8 cellular contexts compared by ENCODE assay signal in the genomic region with DNA sequence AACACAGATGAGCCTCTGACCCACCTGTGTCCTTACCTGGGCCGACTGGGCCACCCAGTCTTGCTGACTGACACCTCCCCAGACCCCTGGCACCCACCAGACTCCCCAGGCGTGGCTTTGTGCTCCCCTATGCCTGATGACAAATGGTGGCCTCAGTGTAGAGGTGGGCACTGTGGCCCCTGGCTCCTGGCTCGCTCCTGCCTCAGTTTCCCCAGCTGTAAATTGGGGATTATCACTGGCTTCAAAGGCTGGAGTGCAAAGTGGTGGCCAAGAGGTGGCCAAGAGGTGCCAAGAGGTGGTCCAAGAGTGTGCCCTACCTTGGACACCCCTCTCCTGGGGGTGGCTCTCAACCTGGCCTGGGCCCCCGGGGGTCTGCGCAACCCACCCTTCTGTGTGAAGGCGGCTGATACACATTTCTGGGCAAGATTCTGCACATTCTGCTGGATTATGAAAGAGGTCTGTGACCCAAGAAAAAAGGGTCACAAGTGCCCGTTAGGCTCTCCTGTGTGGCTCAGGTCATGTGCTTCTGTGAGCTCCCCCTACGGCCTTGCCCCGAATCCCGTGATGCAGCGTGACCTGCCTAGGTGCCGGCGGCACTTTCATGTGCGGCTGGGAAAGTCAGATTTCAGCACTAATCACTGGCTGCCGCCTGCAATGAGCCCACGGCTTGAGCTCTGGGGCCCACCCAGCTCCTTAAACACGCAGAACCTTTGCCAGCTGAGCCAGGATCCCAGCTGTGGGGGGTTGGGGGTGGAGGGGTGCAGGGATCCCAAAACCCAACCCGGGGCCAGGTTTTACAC. TPM values are rescaled to one million over a fixed set of nuclear protein-coding genes. Genes with fewer than 3 reads are reported as not detected.
DNase-seq lines count a peak whose midpoint lies in the region; ATAC-seq and TF ChIP-seq lines count a peak whose summit lies in the region.
"Not testable (repeated sequence)": the region's sequence is repeated elsewhere in the genome, so short reads cannot be mapped to it uniquely, and the experiment has no call there.

No MANE protein-coding gene starts in this region.

- not testable (repeated sequence) for TF ChIP-seq CTCF in OCI-LY3 (IDR thresholded peaks at IDR 0.05; ENCODE audit: low read depth, low read length); chondrocyte (IDR thresholded peaks at IDR 0.05); gastrocnemius medialis (IDR thresholded peaks at IDR 0.05 in 4 of 5, conservative IDR thresholded peaks at IDR 0.05 in 1 of 5); testis (IDR thresholded peaks at IDR 0.05)

- 93% methylated on average over 18 of the region's 18 CpGs for WGBS in mesenchymal stem cell
- WGBS in testis, 2 donors = 79 to 81% methylated on average over 9 to 18 of the region's 18 CpGs

- H3K18ac ChIP-seq in mesenchymal stem cell (ENCODE audit: low read depth in 1 of 2, low read length in 2 of 2) = peak overlapping the region; percentile 14 to 94

- H3K9ac ChIP-seq in OCI-LY3 (ENCODE audit: low read length); mesenchymal stem cell (ENCODE audit: low read length): not testable (repeated sequence)

- intact Hi-C loops in activated CD4-positive, alpha-beta T cell treated with anti-CD3 and anti-CD28 coated beads for 36 hours (cut with DNase I, micrococcal nuclease); activated naive CD4-positive, alpha-beta T cell treated with anti-CD3 and anti-CD28 coated beads for 36 hours (cut with micrococcal nuclease); testis (cut with DNase I; ENCODE audit: low total_unique reads): not testable (repeated sequence)
- intact Hi-C loops in gastrocnemius medialis (cut with DNase I; ENCODE audit: low total_unique reads) = loop anchor here (10.0 kb wide), 1 partner anchor 953 kb away; the partner anchor contains the start of gene APRT

- peak overlapping the region; percentile 49 for H4K8ac ChIP-seq in mesenchymal stem cell (ENCODE audit: low read length)

- peak overlapping the region in 1 of 2 experiments; percentile 44 for H3K14ac ChIP-seq in mesenchymal stem cell (ENCODE audit: low read length in 2 of 2)

- TF ChIP-seq POLR2A in gastrocnemius medialis (IDR thresholded peaks at IDR 0.05); testis (IDR thresholded peaks at IDR 0.05): not testable (repeated sequence)

- peaks cover 88% of the 10 kb centered on the region for H4K20me1 ChIP-seq in OCI-LY3 (ENCODE audit: insufficient read depth, low read length)

- CTCF ChIA-PET in activated CD4-positive, alpha-beta T cell treated with anti-CD3 and anti-CD28 coated beads for 36 hours (lab: Charles Lee) = interaction anchor here (0.6 kb wide), 1 partner anchor 28 kb away, joined by 3 read pairs; no protein-coding TSS in a partner anchor
- CTCF ChIA-PET in activated naive CD4-positive, alpha-beta T cell treated with anti-CD3 and anti-CD28 coated beads for 36 hours (lab: Charles Lee) = interaction anchor here (0.8 kb wide), 1 partner anchor 12 kb away, joined by 3 read pairs; no protein-coding TSS in a partner anchor

- H3K4me1 Mint-ChIP-seq in activated CD4-positive, alpha-beta T cell treated with anti-CD3 and anti-CD28 coated beads for 36 hours = peaks cover 77% of the 10 kb centered on the region
- peaks cover 80% of the 10 kb centered on the region for H3K4me1 Mint-ChIP-seq in activated naive CD4-positive, alpha-beta T cell treated with anti-CD3 and anti-CD28 coated beads for 36 hours (ENCODE audit: low read depth)
- peaks cover 81% of the 10 kb centered on the region for H3K4me1 Mint-ChIP-seq in chondrocyte (ENCODE audit: low read depth)

- H3K4me3 Mint-ChIP-seq in activated CD4-positive, alpha-beta T cell treated with anti-CD3 and anti-CD28 coated beads for 36 hours = peak overlapping the region; percentile 33
- peak overlapping the region; percentile 34 for H3K4me3 Mint-ChIP-seq in activated naive CD4-positive, alpha-beta T cell treated with anti-CD3 and anti-CD28 coated beads for 36 hours
- H3K4me3 Mint-ChIP-seq in chondrocyte (ENCODE audit: unreplicated experiment) = not testable (repeated sequence)

- H3K23ac ChIP-seq in mesenchymal stem cell (ENCODE audit: low read length in 2 of 2) = not testable (repeated sequence)

- H2BK120ac ChIP-seq in mesenchymal stem cell (ENCODE audit: low read depth, low read length) = peak overlapping the region; percentile 27

- peak overlapping the region; percentile 56 for H3K4me2 ChIP-seq in OCI-LY3 (ENCODE audit: low read length)
- H3K4me2 ChIP-seq in mesenchymal stem cell (ENCODE audit: low read length, poor library complexity, severe bottlenecking) = not testable (repeated sequence)

- H3K36me3 Mint-ChIP-seq in activated CD4-positive, alpha-beta T cell treated with anti-CD3 and anti-CD28 coated beads for 36 hours (ENCODE audit: low read depth) = peaks cover 84% of the 10 kb centered on the region
- peaks cover 75% of the 10 kb centered on the region for H3K36me3 Mint-ChIP-seq in activated naive CD4-positive, alpha-beta T cell treated with anti-CD3 and anti-CD28 coated beads for 36 hours (ENCODE audit: low read depth)
- H3K36me3 Mint-ChIP-seq in chondrocyte (ENCODE audit: low read depth) = peaks cover 13% of the 10 kb centered on the region

- peaks cover 97% of the 10 kb centered on the region for H3K79me2 ChIP-seq in OCI-LY3 (ENCODE audit: low read length)

- not testable (repeated sequence) for H3K4me3 ChIP-seq in OCI-LY3 (ENCODE audit: low read length); mesenchymal stem cell (ENCODE audit: insufficient read depth in 1 of 2, low read depth in 1 of 2, low read length in 2 of 2); testis
- H3K4me3 ChIP-seq in gastrocnemius medialis = peak overlapping the region in 1 of 4 donors; percentile 68

- H3K27me3 ChIP-seq in OCI-LY3 (ENCODE audit: low read depth, low read length); mesenchymal stem cell (ENCODE audit: control insufficient read depth in 1 of 2, insufficient read depth in 1 of 2, low read length in 2 of 2); gastrocnemius medialis; testis: not testable (repeated sequence)

- H4K91ac ChIP-seq in mesenchymal stem cell (ENCODE audit: low read length) = peak overlapping the region; percentile 19

- not testable (repeated sequence) for H3K36me3 ChIP-seq in OCI-LY3 (replicated peaks; ENCODE audit: low read depth, low read length); gastrocnemius medialis; testis (ENCODE audit: low read depth, missing control alignments)
- H3K36me3 ChIP-seq in mesenchymal stem cell (ENCODE audit: control insufficient read depth in 1 of 2, insufficient read depth in 2 of 2, low read depth in 1 of 2, low read length in 2 of 2) = peaks cover 0 to 15% of the 10 kb centered on the region in 2 experiments

- H3K27ac ChIP-seq in OCI-LY3 (ENCODE audit: low read length); mesenchymal stem cell (ENCODE audit: low read length, poor library complexity, severe bottlenecking): not testable (repeated sequence)
- peak overlapping the region; percentile 85 to 100 (median 97) for H3K27ac ChIP-seq in gastrocnemius medialis
- H3K27ac ChIP-seq in testis = peak overlapping the region; percentile 23 to 24

- H3K27ac Mint-ChIP-seq in activated CD4-positive, alpha-beta T cell treated with anti-CD3 and anti-CD28 coated beads for 36 hours; activated naive CD4-positive, alpha-beta T cell treated with anti-CD3 and anti-CD28 coated beads for 36 hours: not testable (repeated sequence)
- peak overlapping the region; percentile 5 for H3K27ac Mint-ChIP-seq in chondrocyte (ENCODE audit: unreplicated experiment)

- peak; percentile 35 for DNase-seq in DMS 273 (lab: John Stamatoyannopoulos, UW; ENCODE audit: unreplicated experiment)
- DNase-seq in activated CD4-positive, alpha-beta T cell treated with anti-CD3 and anti-CD28 coated beads for 36 hours; activated naive CD4-positive, alpha-beta T cell treated with anti-CD3 and anti-CD28 coated beads for 36 hours; chondrocyte (ENCODE audit: low spot score); mesenchymal stem cell; gastrocnemius medialis; testis: not testable (repeated sequence)

- ATAC-seq in activated CD4-positive, alpha-beta T cell treated with anti-CD3 and anti-CD28 coated beads for 36 hours; gastrocnemius medialis: not testable (repeated sequence)

- not testable (repeated sequence) for H2AFZ ChIP-seq in OCI-LY3 (ENCODE audit: low read depth, low read length); mesenchymal stem cell (ENCODE audit: low read depth, low read length)

- not testable (repeated sequence) for H2BK5ac ChIP-seq in mesenchymal stem cell (ENCODE audit: low read depth, low read length, poor library complexity, severe bottlenecking)

- H3K9me3 Mint-ChIP-seq in activated CD4-positive, alpha-beta T cell treated with anti-CD3 and anti-CD28 coated beads for 36 hours (ENCODE audit: low read depth); activated naive CD4-positive, alpha-beta T cell treated with anti-CD3 and anti-CD28 coated beads for 36 hours; chondrocyte (ENCODE audit: low read depth): not testable (repeated sequence)

- H3K27me3 Mint-ChIP-seq in activated CD4-positive, alpha-beta T cell treated with anti-CD3 and anti-CD28 coated beads for 36 hours; activated naive CD4-positive, alpha-beta T cell treated with anti-CD3 and anti-CD28 coated beads for 36 hours (ENCODE audit: low read depth); chondrocyte (ENCODE audit: low read depth): not testable (repeated sequence)

- not testable (repeated sequence) for H3K9me3 ChIP-seq in OCI-LY3 (ENCODE audit: insufficient read depth, low read length); mesenchymal stem cell (ENCODE audit: control insufficient read depth, low read length); gastrocnemius medialis; testis

- peak overlapping the region; percentile 21 to 36 for H3K4ac ChIP-seq in mesenchymal stem cell (ENCODE audit: low read depth in 1 of 2, low read length in 2 of 2)

- not testable (repeated sequence) for H3K79me1 ChIP-seq in mesenchymal stem cell (replicated peaks; ENCODE audit: low read length, poor library complexity, severe bottlenecking)

- POLR2A ChIA-PET in activated CD4-positive, alpha-beta T cell treated with anti-CD3 and anti-CD28 coated beads for 36 hours (lab: Charles Lee) = interaction anchor here (0.6 to 1.9 kb wide), 3 partner anchors 9 to 34 kb away, joined by 3 to 5 read pairs (median 3); no protein-coding TSS in a partner anchor

- H3K4me1 ChIP-seq in OCI-LY3 (ENCODE audit: low read length) (peaks cover 50% of the 10 kb centered on the region), mesenchymal stem cell (ENCODE audit: control insufficient read depth, insufficient read depth, low read depth, low read length) (peaks cover 38% of the 10 kb centered on the region), gastrocnemius medialis (peaks cover 26 to 40% of the 10 kb centered on the region in 2 donors), testis (peaks cover 42% of the 10 kb centered on the region)

- in situ Hi-C loops in gastrocnemius medialis (cut with MboI; ENCODE audit: low sequenced_read_pairs in 4 of 4) = not testable (repeated sequence)

- peak overlapping the region in 1 of 2 experiments; percentile 91 for H2BK12ac ChIP-seq in mesenchymal stem cell (ENCODE audit: low read length in 2 of 2)

- not testable (repeated sequence) for H2BK15ac ChIP-seq in mesenchymal stem cell (ENCODE audit: low read depth, poor library complexity, severe bottlenecking)

- H2AK5ac ChIP-seq in mesenchymal stem cell (ENCODE audit: low read length, severe bottlenecking) = peak overlapping the region; percentile 61

RNA-seq across cellular contexts. Expression of gene SLC7A5, which starts 7.8 kb away (rescaled TPM):
- 100 to 1,000 TPM; 337 to 354 TPM for total RNA-seq in activated CD4-positive, alpha-beta T cell treated with anti-CD3 and anti-CD28 coated beads for 36 hours
- 100 to 1,000 TPM; 343 to 346 TPM for total RNA-seq in activated naive CD4-positive, alpha-beta T cell treated with anti-CD3 and anti-CD28 coated beads for 36 hours
- total RNA-seq in chondrocyte = 53.6 to 249 TPM (median 248 TPM) in 3 replicates
- polyA plus RNA-seq in mesenchymal stem cell (2013, experiment 1 of 2) = 56.3 TPM
- 54.9 TPM for polyA plus RNA-seq in mesenchymal stem cell (2013, experiment 2 of 2)
- 100 to 1,000 TPM in 1 of 4 donors, 10 to 100 TPM in 2, 1 to 10 TPM in 1; 7.0 to 133 (median 19.1) TPM for total RNA-seq in gastrocnemius medialis
- 100 to 1,000 TPM; 263 to 290 TPM for total RNA-seq in testis
- polyA plus RNA-seq in testis (ENCODE audit: insufficient read depth, low read depth, low replicate concordance) = 179 TPM
